In genomic region chr11:57792060-57792541, GRCh38 we compare ENCODE assay signal across 9 cellular contexts. TPM values are rescaled to one million over a fixed set of nuclear protein-coding genes. Genes with fewer than 3 reads are reported as not detected.
A peak's percentile ranks its signal among the peaks of the same experiment; 100 is the strongest.
DNase-seq lines count a peak whose midpoint lies in the region; ATAC-seq, FAIRE-seq and TF ChIP-seq lines count a peak whose summit lies in the region.
"Had no signal": no experiment of that assay in that cellular context is flagged by ENCODE, and none has a peak within 500 bp of the region (broad histone marks: within the 10 kb centered on the region; RNA-seq: fewer than 3 reads in every experiment).

No MANE protein-coding gene starts in this region.

- no peak for TF ChIP-seq CTCF in lower leg skin (IDR thresholded peaks at IDR 0.05)

- H3K4me3 ChIP-seq in lower leg skin (ENCODE audit: low read depth, poor library complexity, severe bottlenecking): no peak overlapping the region

- WGBS in lower leg skin, 2 donors: 73 to 86% methylated on average over 7 of the region's 7 CpGs

- intact Hi-C loops in lower leg skin (cut with DNase I; ENCODE audit: low total_unique reads): no loop called here

- no peak for FAIRE-seq in HTR-8/SVneo (lab: Jason Lieb, UNC)

- TF ChIP-seq POLR2A in lower leg skin (IDR thresholded peaks at IDR 0.05): no peak

- peak; percentile 84 for ATAC-seq in GM18867 (IDR thresholded peaks at IDR 0.05; ENCODE audit: unreplicated experiment)
- ATAC-seq in HG03045 (IDR thresholded peaks at IDR 0.05; ENCODE audit: unreplicated experiment): peak; percentile 72

- DNase-seq in T-helper 2 cell (peak; percentile 50 to 96 (median 74)), amniotic epithelial cell (ENCODE audit: low read depth) (peak; percentile 93), lower leg skin (ENCODE audit: low spot score in 2 of 2) (peak; percentile 74 to 91), cortex of kidney (lab: John Stamatoyannopoulos, UW) (no peak), HTR-8/SVneo (ENCODE audit: insufficient read length, low spot score) (no peak)
- peak; percentile 66 to 78 for DNase-seq in stimulated activated CD8-positive, alpha-beta memory T cell treated with anti-CD3 and anti-CD28 coated beads, Interleukin-15, amount 100 ng/mL, for 48 hours (ENCODE audit: low read depth in 2 of 2)

RNA-seq across cellular contexts. Expression of gene CTNND1, which starts 30.5 kb away (rescaled TPM):
- total RNA-seq in lower leg skin: 100 to 1,000 TPM; 186 to 243 (median 197) TPM

RNA-seq across cellular contexts. Expression of gene BTBD18, which starts 40.5 kb away (rescaled TPM):
- total RNA-seq in lower leg skin: not detected
- total RNA-seq: T-helper 2 cell treated with Interferon-gamma antibody and Interleukin-4, amounts not matched to agents 100 ng/mL and 5 ng/mL, for 36 hours had no signal

RNA-seq across cellular contexts. Expression of gene SELENOH, which starts 50.8 kb away (rescaled TPM):
- 100 to 1,000 TPM; 113 to 133 (median 124) TPM for total RNA-seq in lower leg skin

Comparison
In these comparisons a context has a peak if more than half of its experiments do, and no peak if none do; other contexts are left out.
1. DNase-seq: peak in T-helper 2 cell (5 of 5), amniotic epithelial cell (single experiment), lower leg skin (2 of 2) and stimulated activated CD8-positive, alpha-beta memory T cell treated with anti-CD3 and anti-CD28 coated beads, Interleukin-15, amount 100 ng/mL, for 48 hours (2 of 2); none in cortex of kidney (single experiment) and HTR-8/SVneo (single experiment).